21 cellular contexts compared by ENCODE assay signal in genomic region chr14:94484476-94484875, GRCh38. TPM values are rescaled to one million over a fixed set of nuclear protein-coding genes. Genes with fewer than 3 reads are reported as not detected.
DNase-seq lines count a peak whose midpoint lies in the region; ATAC-seq and TF ChIP-seq lines count a peak whose summit lies in the region.
"Had no signal": no experiment of that assay in that cellular context is flagged by ENCODE, and none has a peak within 500 bp of the region (broad histone marks: within the 10 kb centered on the region; RNA-seq: fewer than 3 reads in every experiment).

No MANE protein-coding gene starts in this region.

- no peak overlapping the region for H3K4me3 Mint-ChIP-seq in MCF 10A (ENCODE audit: unreplicated experiment)
- H3K4me3 Mint-ChIP-seq: CD4-positive, alpha-beta memory T cell had no signal

- no peaks in the 10 kb centered on the region for H3K4me1 Mint-ChIP-seq in MCF 10A (ENCODE audit: insufficient read depth, unreplicated experiment)

- H3K4me3 ChIP-seq in mammary epithelial cell (replicated peaks in 1 of 3; ENCODE audit: insufficient read depth in 1 of 3, low read depth in 2 of 3, low read length in 3 of 3) (no peak overlapping the region), HEK293 (ENCODE audit: low read depth, low read length) (no peak overlapping the region), SU-DHL-6 (ENCODE audit: insufficient read depth, low read length, poor library complexity, severe bottlenecking) (no peak overlapping the region), osteoblast (ENCODE audit: insufficient read depth, low read length) (no peak overlapping the region), PC-3 (ENCODE audit: low read length) (no peak overlapping the region)
- H3K4me3 ChIP-seq: A549, BLaER1, GM12878, GM23248, HAP-1 had no signal

- CTCF ChIA-PET in mammary epithelial cell (lab: Charles Lee; ENCODE audit: low non-redundant PET): interaction anchor here (0.6 to 1.2 kb wide), 3 partner anchors 51 to 352 kb away, joined by 4 to 9 read pairs (median 5); no protein-coding TSS in a partner anchor
- CTCF ChIA-PET in MCF 10A (lab: Yijun Ruan, JAX): interaction anchor here (0.6 to 4.4 kb wide), 21 partner anchors 9 to 521 kb away, joined by 3 to 39 read pairs (median 5); no protein-coding TSS in a partner anchor
- CTCF ChIA-PET in HEK293 (lab: Yijun Ruan, JAX): interaction anchor here (0.6 to 3.6 kb wide), 6 partner anchors 8 to 348 kb away, joined by 3 to 48 read pairs (median 8); partner anchors contain the start of gene SERPINA9
- CTCF ChIA-PET in PC-3 (lab: Charles Lee): no interaction called here

- no peak overlapping the region for H3K9ac ChIP-seq in mammary epithelial cell (ENCODE audit: insufficient read depth, low read length)
- no peak overlapping the region for H3K9ac ChIP-seq in SU-DHL-6 (ENCODE audit: low read length)
- H3K9ac ChIP-seq in PC-3 (ENCODE audit: low read length): no peak overlapping the region
- H3K9ac ChIP-seq: BLaER1, GM23248 had no signal

- ATAC-seq in GM19467 (IDR thresholded peaks at IDR 0.05; ENCODE audit: unreplicated experiment) (no peak), HG02840 (IDR thresholded peaks at IDR 0.05; ENCODE audit: low FRiP score, unreplicated experiment) (no peak), PC-3 (no peak)
- ATAC-seq: A549, GM12878 had no signal

- H2AFZ ChIP-seq in mammary epithelial cell (ENCODE audit: low read depth, low read length) (peak overlapping the region; percentile 11), SU-DHL-6 (ENCODE audit: low read depth, low read length, severe bottlenecking) (no peak overlapping the region), osteoblast (ENCODE audit: low read length) (no peak overlapping the region), PC-3 (ENCODE audit: low read length) (no peak overlapping the region)
- H2AFZ ChIP-seq: GM23248 had no signal

- H4K20me1 ChIP-seq in mammary epithelial cell (ENCODE audit: insufficient read depth, low read length): no peaks in the 10 kb centered on the region
- no peaks in the 10 kb centered on the region for H4K20me1 ChIP-seq in SU-DHL-6 (ENCODE audit: low read depth, low read length)
- no peaks in the 10 kb centered on the region for H4K20me1 ChIP-seq in osteoblast (ENCODE audit: insufficient read depth, low read length)
- no peaks in the 10 kb centered on the region for H4K20me1 ChIP-seq in PC-3 (ENCODE audit: low read length)
- H4K20me1 ChIP-seq: BLaER1 had no signal

- DNase-seq in mammary epithelial cell: no peak
- no peak for DNase-seq in MCF 10A (ENCODE audit: unreplicated experiment)
- DNase-seq in osteoblast (ENCODE audit: insufficient read length, low spot score, missing footprints): no peak
- no peak for DNase-seq in PC-3
- DNase-seq: Calu3; CD4-positive, alpha-beta memory T cell; DMS79 treated with DMSO at 0.1 percent for 48 hours had no signal

- H3K27ac Mint-ChIP-seq in MCF 10A (ENCODE audit: low read depth, unreplicated experiment): no peak overlapping the region
- H3K27ac Mint-ChIP-seq: CD4-positive, alpha-beta memory T cell had no signal

- H3K9me3 ChIP-seq in mammary epithelial cell (replicated peaks; ENCODE audit: insufficient read depth, low read length) (no peaks in the 10 kb centered on the region), HEK293 (ENCODE audit: control insufficient read depth, insufficient read depth, low read depth, low read length) (no peaks in the 10 kb centered on the region), SU-DHL-6 (ENCODE audit: insufficient read depth, low read length) (no peaks in the 10 kb centered on the region), osteoblast (ENCODE audit: low read depth, low read length) (no peaks in the 10 kb centered on the region), PC-3 (ENCODE audit: low read length) (no peaks in the 10 kb centered on the region)
- H3K9me3 ChIP-seq: HAP-1 had no signal

- H3K27ac ChIP-seq in mammary epithelial cell (ENCODE audit: insufficient read depth, low read depth, low read length): no peak overlapping the region
- no peak overlapping the region for H3K27ac ChIP-seq in HEK293 (ENCODE audit: extremely low read depth, low read depth, low read length)
- H3K27ac ChIP-seq in SU-DHL-6 (ENCODE audit: low read depth, low read length): peak overlapping the region; percentile 91
- peak overlapping the region; percentile 89 for H3K27ac ChIP-seq in osteoblast (ENCODE audit: low read depth, low read length)
- H3K27ac ChIP-seq in PC-3 (ENCODE audit: low read length): no peak overlapping the region
- H3K27ac ChIP-seq: 22Rv1, A549, BLaER1, GM23248 had no signal

- intact Hi-C loops in mammary epithelial cell (cut with micrococcal nuclease): no loop called here
- intact Hi-C loops in MCF 10A (cut with micrococcal nuclease): loop anchor here (10.0 kb wide), 1 partner anchor 180 kb away; no protein-coding TSS in a partner anchor
- intact Hi-C loops in PC-3 (cut with micrococcal nuclease): no loop called here

- H3K4me1 ChIP-seq in mammary epithelial cell (ENCODE audit: insufficient read depth, low read length) (peaks cover 30% of the 10 kb centered on the region), HEK293 (ENCODE audit: control insufficient read depth, insufficient read depth, low read length) (no peaks in the 10 kb centered on the region), osteoblast (ENCODE audit: insufficient read depth, low read length) (peaks cover 55% of the 10 kb centered on the region), PC-3 (ENCODE audit: insufficient read depth, low read length) (no peaks in the 10 kb centered on the region)

- no peaks in the 10 kb centered on the region for H3K9me3 Mint-ChIP-seq in MCF 10A (ENCODE audit: unreplicated experiment)

- H3K27me3 ChIP-seq in mammary epithelial cell (ENCODE audit: insufficient read depth, low read length) (no peaks in the 10 kb centered on the region), SU-DHL-6 (ENCODE audit: low read length) (no peaks in the 10 kb centered on the region), osteoblast (ENCODE audit: insufficient read depth, low read length) (no peaks in the 10 kb centered on the region), PC-3 (ENCODE audit: low read length) (peaks cover 28% of the 10 kb centered on the region)
- H3K27me3 ChIP-seq: BLaER1 had no signal

- POLR2A ChIA-PET in MCF 10A (lab: Yijun Ruan, JAX): no interaction called here
- POLR2A ChIA-PET in HEK293 (lab: Yijun Ruan, JAX): no interaction called here
- POLR2A ChIA-PET in PC-3 (lab: Charles Lee; ENCODE audit: unreplicated experiment): no interaction called here

- dilution Hi-C loops in mammary epithelial cell (cut with HindIII; ENCODE audit: low sequenced_read_pairs): no loop called here

- H3K36me3 Mint-ChIP-seq in MCF 10A (ENCODE audit: insufficient read depth, unreplicated experiment): no peaks in the 10 kb centered on the region
- H3K36me3 Mint-ChIP-seq: CD14-positive monocyte; CD4-positive, alpha-beta memory T cell had no signal

- no peaks in the 10 kb centered on the region for H3K9me2 ChIP-seq in SU-DHL-6 (replicated peaks; ENCODE audit: insufficient read depth, low read length)
- no peaks in the 10 kb centered on the region for H3K9me2 ChIP-seq in PC-3 (replicated peaks; ENCODE audit: low read length)

- BruUV-seq in mammary epithelial cell (replicated peaks; lab: Mats Ljungman, UMichigan): no TSS peak
- no TSS peak for BruUV-seq in MCF 10A (replicated peaks; lab: Mats Ljungman, UMichigan)
- BruUV-seq in PC-3 (replicated peaks; lab: Mats Ljungman, UMichigan): no TSS peak

- no peaks in the 10 kb centered on the region for H3K27me3 Mint-ChIP-seq in MCF 10A (ENCODE audit: insufficient read depth, unreplicated experiment)

- no peaks in the 10 kb centered on the region for H3K79me2 ChIP-seq in mammary epithelial cell (ENCODE audit: insufficient read depth, low read length)
- no peaks in the 10 kb centered on the region for H3K79me2 ChIP-seq in SU-DHL-6 (ENCODE audit: insufficient read depth, low read length)
- H3K79me2 ChIP-seq in osteoblast (ENCODE audit: insufficient read depth, low read length): no peaks in the 10 kb centered on the region
- no peaks in the 10 kb centered on the region for H3K79me2 ChIP-seq in PC-3 (ENCODE audit: low read length)

- in situ Hi-C loops in mammary epithelial cell (cut with MboI; ENCODE audit: low sequenced_read_pairs in 2 of 2): loop anchor here (10.0 kb wide), 1 partner anchor 50 kb away; no protein-coding TSS in a partner anchor

- H3K36me3 ChIP-seq in mammary epithelial cell (ENCODE audit: insufficient read depth, low read length) (no peaks in the 10 kb centered on the region), HEK293 (ENCODE audit: control insufficient read depth in 2 of 2, insufficient read depth in 1 of 2, low read length in 2 of 2) (no peaks in the 10 kb centered on the region), SU-DHL-6 (ENCODE audit: low read length) (no peaks in the 10 kb centered on the region), osteoblast (ENCODE audit: insufficient read depth, low read length) (no peaks in the 10 kb centered on the region), PC-3 (ENCODE audit: low read depth, low read length) (no peaks in the 10 kb centered on the region)
- H3K36me3 ChIP-seq: BLaER1, HAP-1 had no signal

- 80% methylated on average over 5 of the region's 5 CpGs for WGBS in mammary epithelial cell (ENCODE audit: low coverage, missing lambda C conversion rate)

- TF ChIP-seq CTCF in mammary epithelial cell (conservative IDR thresholded peaks at IDR 0.05 in 1 of 2, IDR thresholded peaks at IDR 0.05 in 1 of 2; ENCODE audit: extremely low read depth in 1 of 2, insufficient read depth in 1 of 2, low read depth in 1 of 2, low read length in 2 of 2) (no peak), MCF 10A (IDR thresholded peaks at IDR 0.05; ENCODE audit: unreplicated experiment) (no peak), HEK293 (tag by site-specific recombination; IDR thresholded peaks at IDR 0.05) (no peak), SU-DHL-6 (IDR thresholded peaks at IDR 0.05; ENCODE audit: insufficient read depth, low read length, poor library complexity, severe bottlenecking) (no peak), osteoblast (IDR thresholded peaks at IDR 0.05; ENCODE audit: extremely low read depth, low read depth, low read length) (no peak), PC-3 (conservative IDR thresholded peaks at IDR 0.05; ENCODE audit: low read depth, low read length) (no peak)

- H3K4me2 ChIP-seq in mammary epithelial cell (ENCODE audit: insufficient read depth, low read depth, low read length): no peak overlapping the region
- peak overlapping the region; percentile 56 for H3K4me2 ChIP-seq in SU-DHL-6 (ENCODE audit: low read depth, low read length, poor library complexity, severe bottlenecking)
- H3K4me2 ChIP-seq in osteoblast (ENCODE audit: insufficient read depth, low read length): peak overlapping the region; percentile 30
- H3K4me2 ChIP-seq in PC-3 (ENCODE audit: low read length): no peak overlapping the region
- H3K4me2 ChIP-seq: A549, BLaER1 had no signal

- H3F3A ChIP-seq in SU-DHL-6 (ENCODE audit: insufficient read depth) (peaks cover 24% of the 10 kb centered on the region; the same call in 1 of the 2 replicates), PC-3 (ENCODE audit: low read length, unreplicated experiment) (no peaks in the 10 kb centered on the region)

RNA-seq across cellular contexts. Expression of gene SERPINA9, which starts 8.5 kb away (rescaled TPM):
- total RNA-seq in mammary epithelial cell: under 1 TPM in 1 of 2 donors, not detected in 1; 0.21 TPM
- 0.08 TPM for polyA plus RNA-seq in mammary epithelial cell
- polyA minus RNA-seq in mammary epithelial cell: not detected
- total RNA-seq in MCF 10A (2022): not detected in 2 replicates
- total RNA-seq in osteoblast: under 0.01 and 0.29 TPM in 2 replicates
- not detected in 2 replicates for total RNA-seq in PC-3 (2014; rRNA removed)
- total RNA-seq: Calu3; CD4-positive, alpha-beta memory T cell; G401; GM12878; GM23248; H4 had no signal
- polyA plus RNA-seq: A549; CD14-positive monocyte; CD4-positive, alpha-beta memory T cell had no signal

RNA-seq across cellular contexts. Expression of gene SERPINA12, which starts 24.8 kb away (rescaled TPM):
- total RNA-seq in mammary epithelial cell (not detected), MCF 10A (2022) (not detected in 2 replicates), osteoblast (not detected in 2 replicates), PC-3 (2014; rRNA removed) (not detected in 2 replicates)
- polyA plus RNA-seq in mammary epithelial cell: not detected
- polyA minus RNA-seq in mammary epithelial cell: not detected
- total RNA-seq: Calu3; CD4-positive, alpha-beta memory T cell; G401; GM12878; GM23248; H4 had no signal
- polyA plus RNA-seq: A549; AG04450; CD14-positive monocyte; CD4-positive, alpha-beta memory T cell; GM12878; GM23248 had no signal

RNA-seq across cellular contexts. Expression of gene SERPINA11, which starts 31.9 kb away (rescaled TPM):
- under 1 TPM in 1 of 2 donors, not detected in 1; 0.40 TPM for total RNA-seq in mammary epithelial cell
- polyA plus RNA-seq in mammary epithelial cell: 0.07 TPM
- not detected for polyA minus RNA-seq in mammary epithelial cell
- total RNA-seq in MCF 10A (2022): not detected in 2 replicates
- total RNA-seq in osteoblast: not detected in 2 replicates
- not detected in 2 replicates for total RNA-seq in PC-3 (2014; rRNA removed)
- total RNA-seq: Calu3; CD4-positive, alpha-beta memory T cell; G401; GM12878; GM23248; H4 had no signal
- polyA plus RNA-seq: A549; AG04450; CD14-positive monocyte; CD4-positive, alpha-beta memory T cell; GM23248 had no signal

Comparison
In these comparisons a context has a peak if more than half of its experiments do, and no peak if none do; other contexts are left out.
1. H3K27ac ChIP-seq: peak in SU-DHL-6 (single experiment) and osteoblast (single experiment); none in mammary epithelial cell (single experiment), HEK293 (single experiment) and PC-3 (single experiment).
2. H3K4me2 ChIP-seq: peak in SU-DHL-6 (single experiment) and osteoblast (single experiment); none in mammary epithelial cell (single experiment) and PC-3 (single experiment).